27 cellular contexts compared by ENCODE assay signal in the genomic region with DNA sequence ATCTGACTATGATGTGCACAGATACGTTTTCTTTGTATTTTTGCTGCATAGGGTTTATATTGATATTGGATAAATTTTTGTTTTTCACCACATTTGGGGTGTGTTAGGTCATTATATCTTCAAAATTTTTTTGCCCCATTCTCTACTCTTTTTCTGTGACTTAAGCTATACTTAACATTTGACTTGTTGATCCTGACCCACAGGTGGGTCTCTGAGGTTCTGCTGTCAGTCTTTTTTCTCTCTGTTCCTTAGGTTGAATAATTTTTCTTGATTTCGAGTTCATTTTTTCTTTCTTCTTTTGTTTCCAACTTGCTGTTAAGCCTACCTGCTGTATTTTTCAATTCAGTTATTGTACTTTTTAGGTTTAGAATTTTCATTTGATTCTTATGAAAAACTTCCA. TPM values are rescaled to one million over a fixed set of nuclear protein-coding genes. Genes with fewer than 3 reads are reported as not detected.
DNase-seq lines count a peak whose midpoint lies in the region; ATAC-seq, FAIRE-seq and TF ChIP-seq lines count a peak whose summit lies in the region.
"Had no signal": no experiment of that assay in that cellular context is flagged by ENCODE, and none has a peak within 500 bp of the region (broad histone marks: within the 10 kb centered on the region; RNA-seq: fewer than 3 reads in every experiment).

No MANE protein-coding gene starts in this region.

- H3K36me3 ChIP-seq in mammary epithelial cell (ENCODE audit: insufficient read depth, low read length) (peaks cover 16% of the 10 kb centered on the region), HEK293 (ENCODE audit: control insufficient read depth in 2 of 2, insufficient read depth in 1 of 2, low read length in 2 of 2) (peaks cover 15 to 37% of the 10 kb centered on the region in 2 experiments), astrocyte (ENCODE audit: insufficient read depth, low read length) (peaks cover 8% of the 10 kb centered on the region), mesenchymal stem cell (ENCODE audit: control insufficient read depth in 1 of 2, insufficient read depth in 2 of 2, low read depth in 1 of 2, low read length in 2 of 2) (peaks cover 11 to 39% of the 10 kb centered on the region in 2 experiments)

- no peak overlapping the region for H2BK12ac ChIP-seq in mesenchymal stem cell (ENCODE audit: low read length in 2 of 2)

- DNase-seq in MCF 10A (ENCODE audit: unreplicated experiment) (no peak), mammary epithelial cell (no peak), astrocyte (ENCODE audit: low read depth) (no peak), mesenchymal stem cell (no peak), AG20443 (ENCODE audit: low spot score) (no peak)
- DNase-seq: Caco-2; CD8-positive, alpha-beta T cell; H7; Kasumi-1; MV-4-11; NCI-H1105; NCI-H1436 treated with DMSO at 0.1 percent for 48 hours; NCI-H187 treated with DMSO at 0.1 percent for 48 hours; NCI-H2107; NCI-H446; NCI-H524 treated with DMSO at 0.1 percent for 48 hours; NCI-H82; NK-92 treated with Interleukin-12 subunit alpha and Interleukin-12 subunit beta, amount 100 ng/mL, for 24 hours; PC-3; SK-N-SH had no signal

- no peak overlapping the region for H3K14ac ChIP-seq in mesenchymal stem cell (ENCODE audit: low read length in 2 of 2)

- in situ Hi-C loops in mammary epithelial cell (cut with MboI; ENCODE audit: low sequenced_read_pairs in 2 of 2) = no loop called here

- H3K27ac Mint-ChIP-seq in MCF 10A (ENCODE audit: low read depth, unreplicated experiment) (peak overlapping the region; percentile 35), astrocyte (ENCODE audit: unreplicated experiment) (no peak overlapping the region)
- H3K27ac Mint-ChIP-seq: CD8-positive, alpha-beta T cell had no signal

- intact Hi-C loops in MCF 10A (cut with micrococcal nuclease) (no loop called here), mammary epithelial cell (cut with micrococcal nuclease) (no loop called here)

- BruUV-seq in MCF 10A (replicated peaks; lab: Mats Ljungman, UMichigan) = no TSS peak
- no TSS peak for BruUV-seq in mammary epithelial cell (replicated peaks; lab: Mats Ljungman, UMichigan)

- no peak overlapping the region for H2AK5ac ChIP-seq in mesenchymal stem cell (ENCODE audit: low read length, severe bottlenecking)

- dilution Hi-C loops in mammary epithelial cell (cut with HindIII; ENCODE audit: low sequenced_read_pairs) = no loop called here

- peaks cover 2% of the 10 kb centered on the region for H3K4me1 ChIP-seq in mammary epithelial cell (ENCODE audit: insufficient read depth, low read length)
- no peaks in the 10 kb centered on the region for H3K4me1 ChIP-seq in HEK293 (ENCODE audit: control insufficient read depth, insufficient read depth, low read length)
- peaks cover 3% of the 10 kb centered on the region for H3K4me1 ChIP-seq in astrocyte (ENCODE audit: insufficient read depth, low read length)
- H3K4me1 ChIP-seq in mesenchymal stem cell (ENCODE audit: control insufficient read depth, insufficient read depth, low read depth, low read length) = no peaks in the 10 kb centered on the region
- H3K4me1 ChIP-seq: Caco-2 had no signal

- no peak overlapping the region for H3K18ac ChIP-seq in mesenchymal stem cell (ENCODE audit: low read depth in 1 of 2, low read length in 2 of 2)

- TF ChIP-seq CTCF in MCF 10A (IDR thresholded peaks at IDR 0.05; ENCODE audit: unreplicated experiment) (no peak), mammary epithelial cell (conservative IDR thresholded peaks at IDR 0.05 in 1 of 2, IDR thresholded peaks at IDR 0.05 in 1 of 2; ENCODE audit: extremely low read depth in 1 of 2, insufficient read depth in 1 of 2, low read depth in 1 of 2, low read length in 2 of 2) (no peak), HEK293 (tag by site-specific recombination; IDR thresholded peaks at IDR 0.05) (no peak), astrocyte (IDR thresholded peaks at IDR 0.05; ENCODE audit: insufficient read depth, low read depth, low read length) (no peak)

- H3K79me1 ChIP-seq in mesenchymal stem cell (replicated peaks; ENCODE audit: low read length, poor library complexity, severe bottlenecking) = peaks cover 7% of the 10 kb centered on the region

- H3K4me3 ChIP-seq in mammary epithelial cell (replicated peaks in 1 of 3; ENCODE audit: insufficient read depth in 1 of 3, low read depth in 2 of 3, low read length in 3 of 3) (no peak overlapping the region), HEK293 (ENCODE audit: low read depth, low read length) (no peak overlapping the region), astrocyte (ENCODE audit: insufficient read depth, low read depth, low read length) (no peak overlapping the region), mesenchymal stem cell (ENCODE audit: insufficient read depth in 1 of 2, low read depth in 1 of 2, low read length in 2 of 2) (no peak overlapping the region)
- H3K4me3 ChIP-seq: A549, K562 had no signal

- peaks cover 51% of the 10 kb centered on the region for H3K36me3 Mint-ChIP-seq in MCF 10A (ENCODE audit: insufficient read depth, unreplicated experiment)
- H3K36me3 Mint-ChIP-seq in astrocyte (ENCODE audit: low read depth, unreplicated experiment) = peaks cover 13% of the 10 kb centered on the region

- no peak overlapping the region for H2BK5ac ChIP-seq in mesenchymal stem cell (ENCODE audit: low read depth, low read length, poor library complexity, severe bottlenecking)

- no peak overlapping the region for H2BK15ac ChIP-seq in mesenchymal stem cell (ENCODE audit: low read depth, poor library complexity, severe bottlenecking)

- no peaks in the 10 kb centered on the region for H3K9me3 ChIP-seq in mammary epithelial cell (replicated peaks; ENCODE audit: insufficient read depth, low read length)
- H3K9me3 ChIP-seq in HEK293 (ENCODE audit: control insufficient read depth, insufficient read depth, low read depth, low read length) = no peaks in the 10 kb centered on the region
- no peaks in the 10 kb centered on the region for H3K9me3 ChIP-seq in astrocyte (ENCODE audit: insufficient read depth, low read depth, low read length)
- no peaks in the 10 kb centered on the region for H3K9me3 ChIP-seq in mesenchymal stem cell (ENCODE audit: control insufficient read depth, low read length)
- H3K9me3 ChIP-seq: A549 had no signal

- no peak overlapping the region for H4K8ac ChIP-seq in mesenchymal stem cell (ENCODE audit: low read length)

- H3K27ac ChIP-seq in mammary epithelial cell (ENCODE audit: insufficient read depth, low read depth, low read length) (no peak overlapping the region), HEK293 (ENCODE audit: extremely low read depth, low read depth, low read length) (no peak overlapping the region), astrocyte (ENCODE audit: low read depth, low read length) (no peak overlapping the region), mesenchymal stem cell (ENCODE audit: low read length, poor library complexity, severe bottlenecking) (no peak overlapping the region)
- H3K27ac ChIP-seq: A549, C4-2B had no signal

- POLR2A ChIA-PET in MCF 10A (lab: Yijun Ruan, JAX) (interaction anchor here (0.6 to 2.0 kb wide), 5 partner anchors 9 to 832 kb away, joined by 3 to 10 read pairs (median 3); a partner anchor contains a TSS), HEK293 (lab: Yijun Ruan, JAX) (interaction anchor here (0.8 kb wide), 1 partner anchor 11 kb away, joined by 4 read pairs; no protein-coding TSS in a partner anchor)

- H3K27me3 ChIP-seq in mammary epithelial cell (ENCODE audit: insufficient read depth, low read length) = no peaks in the 10 kb centered on the region
- no peaks in the 10 kb centered on the region for H3K27me3 ChIP-seq in astrocyte (ENCODE audit: insufficient read depth, low read length)
- no peaks in the 10 kb centered on the region for H3K27me3 ChIP-seq in mesenchymal stem cell (ENCODE audit: control insufficient read depth in 1 of 2, insufficient read depth in 1 of 2, low read length in 2 of 2)

- H3K9me3 Mint-ChIP-seq in MCF 10A (ENCODE audit: unreplicated experiment) (no peaks in the 10 kb centered on the region), astrocyte (ENCODE audit: unreplicated experiment) (no peaks in the 10 kb centered on the region)

- H3K4me1 Mint-ChIP-seq in MCF 10A (ENCODE audit: insufficient read depth, unreplicated experiment) = peaks cover 14% of the 10 kb centered on the region
- H3K4me1 Mint-ChIP-seq in astrocyte (ENCODE audit: low read depth, unreplicated experiment) = no peaks in the 10 kb centered on the region

- H3K79me2 ChIP-seq in mammary epithelial cell (ENCODE audit: insufficient read depth, low read length) (peaks cover 94% of the 10 kb centered on the region), astrocyte (ENCODE audit: insufficient read depth, low read length) (peaks cover 98% of the 10 kb centered on the region)

- H2BK120ac ChIP-seq in mesenchymal stem cell (ENCODE audit: low read depth, low read length) = no peak overlapping the region

- H3K4me2 ChIP-seq in mammary epithelial cell (ENCODE audit: insufficient read depth, low read depth, low read length) (no peak overlapping the region), astrocyte (ENCODE audit: low read length) (no peak overlapping the region), mesenchymal stem cell (ENCODE audit: low read length, poor library complexity, severe bottlenecking) (no peak overlapping the region)
- H3K4me2 ChIP-seq: A549, SK-N-SH had no signal

- H3K9ac ChIP-seq in mammary epithelial cell (ENCODE audit: insufficient read depth, low read length) (no peak overlapping the region), astrocyte (ENCODE audit: low read length) (no peak overlapping the region), mesenchymal stem cell (ENCODE audit: low read length) (no peak overlapping the region)
- H3K9ac ChIP-seq: SK-N-SH had no signal

- H3K27me3 Mint-ChIP-seq in MCF 10A (ENCODE audit: insufficient read depth, unreplicated experiment) = no peaks in the 10 kb centered on the region
- no peaks in the 10 kb centered on the region for H3K27me3 Mint-ChIP-seq in astrocyte (ENCODE audit: low read depth, unreplicated experiment)

- peak; percentile 47 for FAIRE-seq in astrocyte (lab: Jason Lieb, UNC)
- FAIRE-seq: A549, HTR-8/SVneo, K562 had no signal

- no peak overlapping the region for H3K23ac ChIP-seq in mesenchymal stem cell (ENCODE audit: low read length in 2 of 2)

- CTCF ChIA-PET in MCF 10A (lab: Yijun Ruan, JAX) (interaction anchor here (1.2 kb wide), 1 partner anchor 60 kb away, joined by 4 read pairs; no protein-coding TSS in a partner anchor), mammary epithelial cell (lab: Charles Lee; ENCODE audit: low non-redundant PET) (no interaction called here), HEK293 (lab: Yijun Ruan, JAX) (interaction anchor here (0.7 kb wide), 2 partner anchors 49 to 734 kb away, joined by 3 to 4 read pairs; no protein-coding TSS in a partner anchor)

- no peak overlapping the region for H3K4ac ChIP-seq in mesenchymal stem cell (ENCODE audit: low read depth in 1 of 2, low read length in 2 of 2)

- H4K20me1 ChIP-seq in mammary epithelial cell (ENCODE audit: insufficient read depth, low read length) = no peaks in the 10 kb centered on the region
- H4K20me1 ChIP-seq in astrocyte (ENCODE audit: insufficient read depth, low read length) = peaks cover 39% of the 10 kb centered on the region

- H2AFZ ChIP-seq in mammary epithelial cell (ENCODE audit: low read depth, low read length) (no peak overlapping the region), astrocyte (ENCODE audit: low read depth, low read length) (no peak overlapping the region), mesenchymal stem cell (ENCODE audit: low read depth, low read length) (no peak overlapping the region)

- WGBS in mammary epithelial cell (ENCODE audit: low coverage, missing lambda C conversion rate) = 97% methylated on average over 2 of the region's 2 CpGs
- no CpG with 5 or more reads among the region's 2 CpGs for WGBS in mesenchymal stem cell

- ATAC-seq in GM18861 (IDR thresholded peaks at IDR 0.05; ENCODE audit: unreplicated experiment) = no peak
- ATAC-seq: A549; CD8-positive, alpha-beta T cell; K562; PC-3 had no signal

- H3K4me3 Mint-ChIP-seq in MCF 10A (ENCODE audit: unreplicated experiment) (no peak overlapping the region), astrocyte (ENCODE audit: unreplicated experiment) (no peak overlapping the region)
- H3K4me3 Mint-ChIP-seq: CD8-positive, alpha-beta T cell had no signal

- H4K91ac ChIP-seq in mesenchymal stem cell (ENCODE audit: low read length) = no peak overlapping the region

RNA-seq across cellular contexts. Expression of a gene that starts 12.1 kb away (rescaled TPM):
- total RNA-seq in MCF 10A (2022) (63.4 and 70.1 TPM in 2 replicates), mammary epithelial cell (100 to 1,000 TPM in 1 of 2 donors, 10 to 100 TPM in 1; 74.9 to 116 TPM), astrocyte (44.6 and 49.3 TPM in 2 replicates)
- polyA plus RNA-seq in mammary epithelial cell = 21.1 TPM
- 42.4 TPM for polyA minus RNA-seq in mammary epithelial cell
- 27.8 TPM for polyA plus RNA-seq in mesenchymal stem cell (2013, experiment 1 of 2)
- polyA plus RNA-seq in mesenchymal stem cell (2013, experiment 2 of 2) = 29.0 TPM

RNA-seq across cellular contexts. Expression of a gene that starts 16.9 kb away (rescaled TPM):
- total RNA-seq in MCF 10A (2022) = not detected in 2 replicates
- total RNA-seq in mammary epithelial cell = not detected
- not detected for polyA plus RNA-seq in mammary epithelial cell
- polyA minus RNA-seq in mammary epithelial cell = not detected
- total RNA-seq in astrocyte = not detected in 2 replicates
- not detected for polyA plus RNA-seq in mesenchymal stem cell (2013, experiment 1 of 2)
- polyA plus RNA-seq in mesenchymal stem cell (2013, experiment 2 of 2) = 0.01 TPM
- total RNA-seq: Caco-2; CD8-positive, alpha-beta T cell; H7; K562; M059J; PC-3 had no signal
- polyA plus RNA-seq: A549, SK-N-SH had no signal
